In the genomic region with DNA sequence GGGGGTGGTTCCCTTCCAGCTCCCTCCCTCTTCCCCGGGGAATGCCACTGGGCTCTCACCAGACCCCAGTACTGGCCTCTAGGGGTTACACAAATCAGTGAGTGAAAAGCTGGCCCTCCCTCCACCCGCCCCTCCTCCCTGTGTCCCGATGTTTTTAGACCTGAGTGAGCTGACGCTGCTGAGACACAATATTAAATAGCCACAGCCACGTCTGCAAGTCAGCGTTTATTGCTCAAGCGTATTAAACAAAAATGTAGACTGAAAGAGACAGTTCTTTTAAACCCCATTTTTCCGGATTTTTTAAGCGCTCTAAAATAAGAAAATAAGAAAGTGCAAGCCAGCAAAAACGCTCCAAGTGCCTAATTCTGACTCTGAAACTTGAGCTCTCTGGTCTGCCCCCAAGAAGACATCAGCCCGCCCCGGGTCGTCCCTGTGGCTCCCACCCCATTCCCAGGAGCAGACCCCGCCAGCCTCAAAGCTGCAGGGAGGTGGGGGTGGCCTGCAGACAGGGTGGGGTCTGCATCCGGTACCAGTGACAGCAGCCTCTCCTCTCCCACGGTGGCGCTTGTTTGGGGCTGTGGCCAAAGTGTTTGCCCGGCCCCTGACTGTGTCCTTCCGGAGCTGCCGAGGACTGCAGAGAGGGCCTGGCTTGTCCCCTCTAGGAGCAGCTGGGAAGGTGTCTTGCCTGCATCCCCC, we compare ENCODE assay signal across 10 cellular contexts. TPM values are rescaled to one million over a fixed set of nuclear protein-coding genes. Genes with fewer than 3 reads are reported as not detected.
DNase-seq lines count a peak whose midpoint lies in the region; ATAC-seq and TF ChIP-seq lines count a peak whose summit lies in the region.
"Had no signal": no experiment of that assay in that cellular context is flagged by ENCODE, and none has a peak within 500 bp of the region (broad histone marks: within the 10 kb centered on the region; RNA-seq: fewer than 3 reads in every experiment).

No MANE protein-coding gene starts in this region.

- H3K9ac ChIP-seq in iPS-18a (ENCODE audit: low read length): no peak overlapping the region

- H3K27ac ChIP-seq in WERI-Rb-1: no peak overlapping the region
- no peak overlapping the region for H3K27ac ChIP-seq in iPS-18a (ENCODE audit: low read length)
- H3K27ac ChIP-seq in upper lobe of right lung: no peak overlapping the region

- H3K27me3 ChIP-seq in WERI-Rb-1 (ENCODE audit: insufficient read depth, low read depth, severe bottlenecking): no peaks in the 10 kb centered on the region
- H3K27me3 ChIP-seq in iPS-18a (ENCODE audit: control insufficient read depth, insufficient read depth, low read length): peaks cover 7% of the 10 kb centered on the region
- peaks cover 17% of the 10 kb centered on the region for H3K27me3 ChIP-seq in upper lobe of right lung

- H3K4me1 ChIP-seq in iPS-18a (ENCODE audit: control insufficient read depth, low read depth, low read length) (peaks cover 7% of the 10 kb centered on the region), upper lobe of right lung (peaks cover 6% of the 10 kb centered on the region)

- TF ChIP-seq CTCF in WERI-Rb-1 (IDR thresholded peaks at IDR 0.05; ENCODE audit: low read depth, low read length): 0 out of 2 replicates have a peak, but pooled peaks have one; percentile 1
- TF ChIP-seq CTCF in upper lobe of right lung (IDR thresholded peaks at IDR 0.05): no peak

- H3K9me3 ChIP-seq in WERI-Rb-1 (ENCODE audit: severe bottlenecking): no peaks in the 10 kb centered on the region
- no peaks in the 10 kb centered on the region for H3K9me3 ChIP-seq in iPS-18a (ENCODE audit: control insufficient read depth, low read depth, low read length)
- no peaks in the 10 kb centered on the region for H3K9me3 ChIP-seq in upper lobe of right lung

- ATAC-seq in upper lobe of right lung: no peak
- no peak for ATAC-seq in stimulated activated naive B cell treated with anti-CD40 and anti-IgM and Interleukin-4, amounts not matched to agents 10 μg/mL and 1 μg/mL and 100 μg/mL, for 72 hours (replicated peaks)

- no peaks in the 10 kb centered on the region for H3K9me3 Mint-ChIP-seq in activated naive CD8-positive, alpha-beta T cell (ENCODE audit: low read depth)
- H3K9me3 Mint-ChIP-seq in activated naive CD8-positive, alpha-beta T cell treated with anti-CD3 and anti-CD28 coated beads for 36 hours: no peaks in the 10 kb centered on the region
- H3K9me3 Mint-ChIP-seq in stimulated activated naive B cell treated with anti-CD40 and anti-IgM and Interleukin-4, amounts not matched to agents 10 μg/mL and 1 μg/mL and 100 μg/mL, for 72 hours: no peaks in the 10 kb centered on the region

- H3K36me3 Mint-ChIP-seq in activated naive CD8-positive, alpha-beta T cell: no peaks in the 10 kb centered on the region
- no peaks in the 10 kb centered on the region for H3K36me3 Mint-ChIP-seq in activated naive CD8-positive, alpha-beta T cell treated with anti-CD3 and anti-CD28 coated beads for 36 hours
- no peaks in the 10 kb centered on the region for H3K36me3 Mint-ChIP-seq in stimulated activated naive B cell treated with anti-CD40 and anti-IgM and Interleukin-4, amounts not matched to agents 10 μg/mL and 1 μg/mL and 100 μg/mL, for 72 hours
- H3K36me3 Mint-ChIP-seq: CD4-positive, CD25-positive, alpha-beta regulatory T cell had no signal

- H3K36me3 ChIP-seq in WERI-Rb-1 (no peaks in the 10 kb centered on the region), iPS-18a (ENCODE audit: control insufficient read depth, low read depth, low read length) (no peaks in the 10 kb centered on the region), upper lobe of right lung (no peaks in the 10 kb centered on the region)

- H3K4me1 Mint-ChIP-seq in activated naive CD8-positive, alpha-beta T cell (ENCODE audit: low read depth): peaks cover 2% of the 10 kb centered on the region
- no peaks in the 10 kb centered on the region for H3K4me1 Mint-ChIP-seq in activated naive CD8-positive, alpha-beta T cell treated with anti-CD3 and anti-CD28 coated beads for 36 hours
- H3K4me1 Mint-ChIP-seq in stimulated activated naive B cell treated with anti-CD40 and anti-IgM and Interleukin-4, amounts not matched to agents 10 μg/mL and 1 μg/mL and 100 μg/mL, for 72 hours: peaks cover 3 to 17% of the 10 kb centered on the region in 2 donors

- peak overlapping the region; percentile 27 for H3K4me3 Mint-ChIP-seq in activated naive CD8-positive, alpha-beta T cell
- H3K4me3 Mint-ChIP-seq in activated naive CD8-positive, alpha-beta T cell treated with anti-CD3 and anti-CD28 coated beads for 36 hours: no peak overlapping the region
- no peak overlapping the region for H3K4me3 Mint-ChIP-seq in stimulated activated naive B cell treated with anti-CD40 and anti-IgM and Interleukin-4, amounts not matched to agents 10 μg/mL and 1 μg/mL and 100 μg/mL, for 72 hours

- H3K27me3 Mint-ChIP-seq in activated naive CD8-positive, alpha-beta T cell: peaks cover 3% of the 10 kb centered on the region
- H3K27me3 Mint-ChIP-seq in activated naive CD8-positive, alpha-beta T cell treated with anti-CD3 and anti-CD28 coated beads for 36 hours: peaks cover 54% of the 10 kb centered on the region
- H3K27me3 Mint-ChIP-seq in stimulated activated naive B cell treated with anti-CD40 and anti-IgM and Interleukin-4, amounts not matched to agents 10 μg/mL and 1 μg/mL and 100 μg/mL, for 72 hours: peaks cover 47 to 48% of the 10 kb centered on the region in 2 donors

- no peak overlapping the region for H3K27ac Mint-ChIP-seq in activated naive CD8-positive, alpha-beta T cell
- no peak overlapping the region for H3K27ac Mint-ChIP-seq in activated naive CD8-positive, alpha-beta T cell treated with anti-CD3 and anti-CD28 coated beads for 36 hours
- H3K27ac Mint-ChIP-seq in stimulated activated naive B cell treated with anti-CD40 and anti-IgM and Interleukin-4, amounts not matched to agents 10 μg/mL and 1 μg/mL and 100 μg/mL, for 72 hours: no peak overlapping the region
- H3K27ac Mint-ChIP-seq: CD4-positive, CD25-positive, alpha-beta regulatory T cell had no signal

- intact Hi-C loops in upper lobe of right lung (cut with DNase I): no loop called here

- DNase-seq in activated naive CD8-positive, alpha-beta T cell treated with anti-CD3 and anti-CD28 coated beads for 36 hours: no peak
- DNase-seq in WERI-Rb-1 (peak; percentile 22), upper lobe of right lung (no peak), NCI-H146 (lab: John Stamatoyannopoulos, UW) (no peak), DMS79 treated with DMSO at 0.1 percent for 48 hours (lab: John Stamatoyannopoulos, UW) (no peak)
- DNase-seq in stimulated activated naive B cell treated with anti-CD40 and anti-IgM and Interleukin-4, amounts not matched to agents 10 μg/mL and 1 μg/mL and 100 μg/mL, for 72 hours: no peak
- DNase-seq: CD4-positive, CD25-positive, alpha-beta regulatory T cell; SHP77 treated with DMSO at 0.1 percent for 48 hours had no signal

- H3K4me3 ChIP-seq in WERI-Rb-1 (ENCODE audit: low read depth, low read length): no peak overlapping the region
- peak overlapping the region; percentile 66 for H3K4me3 ChIP-seq in iPS-18a (ENCODE audit: low read length)
- peak overlapping the region; percentile 4 for H3K4me3 ChIP-seq in upper lobe of right lung

RNA-seq across cellular contexts. Expression of gene TTLL8, which starts 1.2 kb away (rescaled TPM):
- total RNA-seq in activated naive CD8-positive, alpha-beta T cell treated with anti-CD3 and anti-CD28 coated beads for 36 hours: not detected
- total RNA-seq in upper lobe of right lung: not detected
- total RNA-seq: CD4-positive, CD25-positive, alpha-beta regulatory T cell had no signal

RNA-seq across cellular contexts. Expression of gene MLC1, which starts 25.9 kb away (rescaled TPM):
- 1 to 10 TPM; 1.5 to 2.1 TPM for total RNA-seq in activated naive CD8-positive, alpha-beta T cell treated with anti-CD3 and anti-CD28 coated beads for 36 hours
- total RNA-seq in upper lobe of right lung: 2.3 TPM

RNA-seq across cellular contexts. Expression of gene MOV10L1, which starts 30.5 kb away (rescaled TPM):
- under 1 TPM; 0.14 to 0.23 TPM for total RNA-seq in activated naive CD8-positive, alpha-beta T cell treated with anti-CD3 and anti-CD28 coated beads for 36 hours
- 1.2 TPM for total RNA-seq in upper lobe of right lung
- total RNA-seq: CD4-positive, CD25-positive, alpha-beta regulatory T cell had no signal

RNA-seq across cellular contexts. Expression of gene IL17REL, which starts 46.8 kb away (rescaled TPM):
- total RNA-seq in activated naive CD8-positive, alpha-beta T cell treated with anti-CD3 and anti-CD28 coated beads for 36 hours: not detected
- not detected for total RNA-seq in upper lobe of right lung
